ENCODE assay signal across 8 cellular contexts in the genomic region with DNA sequence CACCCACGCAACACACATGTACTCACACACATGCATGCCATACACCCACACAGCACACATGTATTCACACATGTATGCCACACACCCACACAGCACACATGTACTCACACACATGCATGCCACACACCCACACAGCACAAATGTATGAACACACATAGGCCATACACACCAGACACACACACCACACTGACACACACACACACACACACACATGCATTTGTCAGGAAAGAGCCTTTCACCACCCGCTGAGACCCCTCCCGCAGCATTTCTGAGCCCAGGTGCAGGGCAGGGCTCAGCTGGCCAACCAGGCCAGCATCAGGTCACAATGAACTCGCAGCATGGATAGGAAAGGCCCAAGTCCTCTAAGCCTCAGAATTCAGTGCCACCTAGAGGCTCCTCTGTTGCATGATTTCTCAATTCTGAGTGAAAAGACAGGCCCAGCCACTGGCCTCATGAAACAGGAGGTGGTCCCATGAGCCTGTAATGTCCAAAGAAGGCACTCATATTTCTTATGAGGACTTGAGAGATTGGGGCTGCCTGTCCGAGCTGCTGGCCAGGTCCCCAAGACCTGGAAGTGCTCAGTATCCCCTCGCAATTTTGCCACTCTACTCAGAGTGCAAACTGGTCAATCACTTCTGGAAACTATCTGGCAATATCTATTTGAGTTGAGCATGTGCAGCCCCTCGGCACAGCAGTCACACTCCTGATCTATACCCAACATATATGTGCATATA. TPM values are rescaled to one million over a fixed set of nuclear protein-coding genes. Genes with fewer than 3 reads are reported as not detected.
DNase-seq lines count a peak whose midpoint lies in the region; ATAC-seq and TF ChIP-seq lines count a peak whose summit lies in the region.

No MANE protein-coding gene starts in this region.

- H3K4me3 ChIP-seq in GM12864 (ENCODE audit: low read depth, low read length) = no peak overlapping the region
- no peak overlapping the region for H3K4me3 ChIP-seq in fibroblast of the aortic adventitia (ENCODE audit: low read depth, low read length)
- H3K4me3 ChIP-seq in neuronal stem cell (ENCODE audit: low read length in 2 of 2) = peak overlapping the region in 1 of 2 donors; percentile 53
- no peak overlapping the region for H3K4me3 ChIP-seq in CD8-positive, alpha-beta memory T cell (ENCODE audit: low read length)

- H3K36me3 ChIP-seq in neuronal stem cell (replicated peaks in 1 of 2; ENCODE audit: control insufficient read depth in 2 of 2, insufficient read depth in 2 of 2, low read length in 2 of 2) = peaks cover 0 to 2% of the 10 kb centered on the region in 2 donors
- no peaks in the 10 kb centered on the region for H3K36me3 ChIP-seq in CD8-positive, alpha-beta memory T cell (ENCODE audit: insufficient read depth, low read length)

- H3K18ac ChIP-seq in neuronal stem cell (ENCODE audit: low read length) = peak overlapping the region; percentile 76

- peaks cover 2 to 11% (median 9%) of the 10 kb centered on the region in 5 donors for H3K9me3 Mint-ChIP-seq in CD8-positive, alpha-beta memory T cell

- peak overlapping the region; percentile 67 for H3K9ac ChIP-seq in neuronal stem cell (ENCODE audit: low read depth, low read length, poor library complexity)

- no peak overlapping the region for H2BK120ac ChIP-seq in neuronal stem cell (ENCODE audit: low read depth, low read length)

- no peak overlapping the region for H3K27ac ChIP-seq in 22Rv1
- H3K27ac ChIP-seq in neuronal stem cell (replicated peaks; ENCODE audit: low read length) = no peak overlapping the region
- H3K27ac ChIP-seq in CD8-positive, alpha-beta memory T cell (ENCODE audit: low read depth, low read length) = no peak overlapping the region

- no peak for ATAC-seq in HG03457 (IDR thresholded peaks at IDR 0.05; ENCODE audit: unreplicated experiment)

- H2AK5ac ChIP-seq in neuronal stem cell (ENCODE audit: low read depth, low read length) = no peak overlapping the region

- CTCF ChIA-PET in CD8-positive, alpha-beta memory T cell (lab: Charles Lee) = no interaction called here

- peaks cover 3 to 10% of the 10 kb centered on the region in 2 donors for H3K27me3 Mint-ChIP-seq in CD8-positive, alpha-beta memory T cell

- peaks cover 0 to 4% of the 10 kb centered on the region in 2 donors for H3K4me1 ChIP-seq in neuronal stem cell (ENCODE audit: control insufficient read depth in 2 of 2, insufficient read depth in 1 of 2, low read depth in 1 of 2, low read length in 2 of 2)
- no peaks in the 10 kb centered on the region for H3K4me1 ChIP-seq in CD8-positive, alpha-beta memory T cell (ENCODE audit: insufficient read depth, low read length)

- no peaks in the 10 kb centered on the region for H3K36me3 Mint-ChIP-seq in CD8-positive, alpha-beta memory T cell

- peaks cover 2% of the 10 kb centered on the region for H3K79me1 ChIP-seq in neuronal stem cell (ENCODE audit: low read depth, low read length)

- no peak overlapping the region for H2BK15ac ChIP-seq in neuronal stem cell (ENCODE audit: low read length)

- H2BK12ac ChIP-seq in neuronal stem cell (ENCODE audit: low read length) = peak overlapping the region; percentile 68

- H3K27ac Mint-ChIP-seq in CD8-positive, alpha-beta memory T cell = peak overlapping the region in 1 of 8 donors; percentile 77

- DNase-seq in GM12864 (ENCODE audit: low read depth) = no peak
- peak; percentile 48 for DNase-seq in NCI-H1694 (lab: John Stamatoyannopoulos, UW)
- DNase-seq in SKM-1 treated with dmso at 0.1 percent for 144 hours (lab: John Stamatoyannopoulos, UW; ENCODE audit: unreplicated experiment) = peak; percentile 71
- peak; percentile 82 for DNase-seq in fibroblast of the aortic adventitia (ENCODE audit: low read depth)
- DNase-seq in neuronal stem cell (ENCODE audit: low spot score) = peak; percentile 37
- no peak for DNase-seq in CD8-positive, alpha-beta memory T cell

- peak overlapping the region; percentile 32 for H2AFZ ChIP-seq in neuronal stem cell (ENCODE audit: low read length)

- H4K8ac ChIP-seq in neuronal stem cell (ENCODE audit: low read depth, low read length) = peak overlapping the region; percentile 97

- H3K4ac ChIP-seq in neuronal stem cell (ENCODE audit: low read length) = peak overlapping the region; percentile 55

- no peak overlapping the region for H2BK5ac ChIP-seq in neuronal stem cell (ENCODE audit: low read length)

- peak; percentile 68 for TF ChIP-seq CTCF in 22Rv1 (IDR thresholded peaks at IDR 0.05)
- TF ChIP-seq CTCF in GM12864 (IDR thresholded peaks at IDR 0.05; ENCODE audit: low read depth, low read length, missing control alignments) = peak; percentile 52
- peak; percentile 73 for TF ChIP-seq CTCF in fibroblast of the aortic adventitia (IDR thresholded peaks at IDR 0.05; ENCODE audit: insufficient read depth, low read length)

- peak overlapping the region; percentile 97 for H3K14ac ChIP-seq in neuronal stem cell (ENCODE audit: low read length)

- peaks cover under 1 to 1% of the 10 kb centered on the region in 2 donors for H3K9me3 ChIP-seq in neuronal stem cell (replicated peaks in 1 of 2; ENCODE audit: control insufficient read depth in 2 of 2, insufficient read depth in 1 of 2, low read depth in 1 of 2, low read length in 2 of 2)
- H3K9me3 ChIP-seq in CD8-positive, alpha-beta memory T cell (ENCODE audit: low read length) = no peaks in the 10 kb centered on the region

- no peak overlapping the region for H3K23ac ChIP-seq in neuronal stem cell (ENCODE audit: low read depth, low read length, poor library complexity)

- H3K27me3 ChIP-seq in neuronal stem cell (ENCODE audit: control insufficient read depth in 3 of 3, insufficient read depth in 3 of 3, low read depth in 1 of 3, low read length in 3 of 3) = no peaks in the 10 kb centered on the region
- no peaks in the 10 kb centered on the region for H3K27me3 ChIP-seq in CD8-positive, alpha-beta memory T cell (ENCODE audit: insufficient read depth, low read length, poor library complexity, severe bottlenecking)

- no peak overlapping the region for H3K4me2 ChIP-seq in neuronal stem cell (ENCODE audit: insufficient read depth, low read length, poor library complexity, severe bottlenecking)

- no peak overlapping the region for H4K91ac ChIP-seq in neuronal stem cell (ENCODE audit: low read depth, low read length, poor library complexity)

- H3K4me3 Mint-ChIP-seq in CD8-positive, alpha-beta memory T cell = no peak overlapping the region

- WGBS in neuronal stem cell (ENCODE audit: extremely low coverage in 2 of 2, insufficient read length in 2 of 2, insufficient replicate concordance in 1 of 2), 2 donors = no CpG with 5 or more reads among the region's 7 CpGs

- POLR2A ChIA-PET in CD8-positive, alpha-beta memory T cell (lab: Charles Lee) = no interaction called here

- H3K4me1 Mint-ChIP-seq in CD8-positive, alpha-beta memory T cell = peaks cover 6 to 7% (median 6%) of the 10 kb centered on the region in 3 donors

RNA-seq across cellular contexts. Expression of gene PSMG1, which starts 57.3 kb away (rescaled TPM):
- total RNA-seq in fibroblast of the aortic adventitia (ENCODE audit: low replicate concordance) = 13.3 and 91.1 TPM in 2 replicates
- 74.3 TPM for polyA plus RNA-seq in neuronal stem cell (2013, experiment 1 of 2)
- polyA plus RNA-seq in neuronal stem cell (2013, experiment 2 of 2) = 73.2 TPM
- total RNA-seq in CD8-positive, alpha-beta memory T cell = 100 to 1,000 TPM; 102 to 105 TPM
- 37.2 TPM for polyA plus RNA-seq in CD8-positive, alpha-beta memory T cell

Comparison
In these comparisons a context has a peak if more than half of its experiments do, and no peak if none do; other contexts are left out.
1. DNase-seq: peak in NCI-H1694 (single experiment), SKM-1 treated with dmso at 0.1 percent for 144 hours (single experiment), fibroblast of the aortic adventitia (single experiment) and neuronal stem cell (single experiment); none in GM12864 (single experiment) and CD8-positive, alpha-beta memory T cell (0 of 5).
2. Peak in every context shown above with its lines, with median percentiles within 50 percentile points of each other: CTCF ChIP-seq.